8 cellular contexts compared by ENCODE assay signal in the genomic region with DNA sequence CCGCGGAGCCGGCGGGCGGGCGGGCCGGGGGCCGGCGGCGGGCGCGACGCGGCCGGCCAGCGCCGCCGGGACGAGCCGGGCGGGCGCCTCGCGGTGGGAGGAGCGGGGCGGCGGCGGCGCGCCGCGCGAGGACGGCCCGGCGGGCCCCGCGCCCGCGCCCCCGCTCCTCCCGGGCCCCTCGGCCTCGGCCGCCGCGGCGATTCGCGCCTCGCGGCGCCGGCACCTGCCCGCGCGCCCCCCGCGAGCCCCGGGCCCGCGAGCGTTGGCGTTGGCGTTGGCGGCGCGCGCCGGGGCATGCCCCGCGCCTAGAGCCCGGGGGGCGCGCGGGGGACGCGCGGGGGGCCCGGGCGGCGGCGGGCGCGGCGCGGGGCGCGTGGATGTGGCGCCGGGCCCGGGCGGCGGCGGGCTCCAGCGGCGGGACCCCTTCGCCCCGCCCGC. TPM values are rescaled to one million over a fixed set of nuclear protein-coding genes. Genes with fewer than 3 reads are reported as not detected.
DNase-seq lines count a peak whose midpoint lies in the region; TF ChIP-seq lines count a peak whose summit lies in the region.

TSS of gene SKI (plus strand) at position 163 of the 438 bp plus-strand sequence. CDS start 448 bp downstream, outside the sequence.

- H3K9ac ChIP-seq in colonic mucosa (ENCODE audit: low read depth in 2 of 2, low read length in 2 of 2), result peak within 1 kb of the TSS; percentile 88 to 100

- peaks cover 2% of the 10 kb centered on the region for H3K36me3 Mint-ChIP-seq in activated naive CD4-positive, alpha-beta T cell treated with anti-CD3 and anti-CD28 coated beads, Interleukin-2, amount 50 U/mL, for 24 hours

- no peaks in the 10 kb centered on the region for H3K27me3 Mint-ChIP-seq in activated naive CD4-positive, alpha-beta T cell treated with anti-CD3 and anti-CD28 coated beads, Interleukin-2, amount 50 U/mL, for 24 hours

- H3K27ac Mint-ChIP-seq in activated naive CD4-positive, alpha-beta T cell treated with anti-CD3 and anti-CD28 coated beads, Interleukin-2, amount 50 U/mL, for 24 hours, result peak within 1 kb of the TSS; percentile 92

- H3K4me3 ChIP-seq in colonic mucosa (peak within 1 kb of the TSS; percentile 63), urinary bladder (ENCODE audit: low read depth, low read length) (peak within 1 kb of the TSS; percentile 92)

- peaks cover 26% of the 10 kb centered on the region for H3K4me1 Mint-ChIP-seq in activated naive CD4-positive, alpha-beta T cell treated with anti-CD3 and anti-CD28 coated beads, Interleukin-2, amount 50 U/mL, for 24 hours

- no peaks in the 10 kb centered on the region for H3K9me3 ChIP-seq in colonic mucosa

- no peaks in the 10 kb centered on the region for H3K9me3 Mint-ChIP-seq in activated naive CD4-positive, alpha-beta T cell treated with anti-CD3 and anti-CD28 coated beads, Interleukin-2, amount 50 U/mL, for 24 hours

- peaks cover 22% of the 10 kb centered on the region for H3K4me1 ChIP-seq in colonic mucosa
- H3K4me1 ChIP-seq in urinary bladder (ENCODE audit: insufficient read depth), result peaks cover 3% of the 10 kb centered on the region

- no peaks in the 10 kb centered on the region for H3K27me3 ChIP-seq in colonic mucosa

- TF ChIP-seq CTCF in colonic mucosa (IDR thresholded peaks at IDR 0.05), result no peak

- DNase-seq in activated naive CD4-positive, alpha-beta T cell (lab: John Stamatoyannopoulos, UW), result no peak
- DNase-seq in colonic mucosa (no peak), mesenteric fat pad (ENCODE audit: low spot score) (no peak), activated gamma-delta T cell treated with Interleukin-2 at 50 U/mL for 16 hours (no peak), NCI-H2107 treated with DMSO at 0.1 percent for 48 hours (lab: John Stamatoyannopoulos, UW; ENCODE audit: unreplicated experiment) (no peak), NCI-H1105 treated with DMSO at 0.1 percent for 48 hours (lab: John Stamatoyannopoulos, UW) (no peak)

- intact Hi-C loops in colonic mucosa (cut with DNase I), result no loop called here

- WGBS in urinary bladder, result under 1% methylated on average over 84 of the region's 100 CpGs

- H3K36me3 ChIP-seq in colonic mucosa (no peaks in the 10 kb centered on the region), urinary bladder (ENCODE audit: insufficient read depth) (no peaks in the 10 kb centered on the region)

- H3K4me3 Mint-ChIP-seq in activated naive CD4-positive, alpha-beta T cell treated with anti-CD3 and anti-CD28 coated beads, Interleukin-2, amount 50 U/mL, for 24 hours, result peak within 1 kb of the TSS; percentile 94

- H3K27ac ChIP-seq in colonic mucosa (peak within 1 kb of the TSS; percentile 89), urinary bladder (ENCODE audit: low read depth) (peak within 1 kb of the TSS; percentile 99)

RNA-seq across cellular contexts. Expression of gene SKI, which starts in this region (rescaled TPM):
- 10 to 100 TPM; 31.0 to 36.1 TPM for total RNA-seq in colonic mucosa
- 101 TPM for total RNA-seq in mesenteric fat pad
- 27.8 TPM for total RNA-seq in urinary bladder
- 60.5 TPM for polyA plus RNA-seq in urinary bladder
